Comparison of ENCODE assay signal across 8 cellular contexts in genomic region chr11:64284962-64285884, GRCh38. TPM values are rescaled to one million over a fixed set of nuclear protein-coding genes. Genes with fewer than 3 reads are reported as not detected.
DNase-seq lines count a peak whose midpoint lies in the region; ATAC-seq and TF ChIP-seq lines count a peak whose summit lies in the region.

Gene GPR137, plus strand, starts transcription at chr11:64285848. Its CDS starts 677 bp downstream, at chr11:64286525.

- peaks cover 10% of the 10 kb centered on the region; the same call in 1 of the 2 replicates for H3K79me2 ChIP-seq in Loucy (ENCODE audit: insufficient read depth, low read length)
- H3K79me2 ChIP-seq in osteoblast (ENCODE audit: insufficient read depth, low read length): peaks cover 35% of the 10 kb centered on the region

- TF ChIP-seq CTCF in Loucy (conservative IDR thresholded peaks at IDR 0.05; ENCODE audit: low read length) (no peak), osteoblast (IDR thresholded peaks at IDR 0.05; ENCODE audit: extremely low read depth, low read depth, low read length) (no peak), thoracic aorta (IDR thresholded peaks at IDR 0.05) (no peak)

- peaks cover 8% of the 10 kb centered on the region for H3K27me3 ChIP-seq in H7 (ENCODE audit: control insufficient read depth, insufficient read depth, low read length)
- H3K27me3 ChIP-seq in Loucy (ENCODE audit: insufficient read depth, low read length, poor library complexity, severe bottlenecking): no peaks in the 10 kb centered on the region
- peaks cover 5% of the 10 kb centered on the region for H3K27me3 ChIP-seq in osteoblast (ENCODE audit: insufficient read depth, low read length)
- H3K27me3 ChIP-seq in thoracic aorta (replicated peaks; ENCODE audit: insufficient read depth): no peaks in the 10 kb centered on the region

- H3K4me2 ChIP-seq in Loucy (ENCODE audit: low read depth, low read length, poor library complexity, severe bottlenecking) (peak within 1 kb of the TSS; percentile 96), osteoblast (ENCODE audit: insufficient read depth, low read length) (peak within 1 kb of the TSS; percentile 99)

- H3K9me3 Mint-ChIP-seq in activated naive CD4-positive, alpha-beta T cell treated with anti-CD3 and anti-CD28 coated beads, Interleukin-2, amount 50 U/mL, for 72 hours: no peaks in the 10 kb centered on the region

- H3K27ac Mint-ChIP-seq in activated naive CD4-positive, alpha-beta T cell treated with anti-CD3 and anti-CD28 coated beads, Interleukin-2, amount 50 U/mL, for 72 hours: peak within 1 kb of the TSS; percentile 88 to 96

- H4K20me1 ChIP-seq in Loucy (ENCODE audit: insufficient read depth, low read length, poor library complexity, severe bottlenecking): no peaks in the 10 kb centered on the region
- no peaks in the 10 kb centered on the region for H4K20me1 ChIP-seq in osteoblast (ENCODE audit: insufficient read depth, low read length)

- H3K9me3 ChIP-seq in Loucy (ENCODE audit: insufficient read depth, low read depth, low read length) (no peaks in the 10 kb centered on the region), osteoblast (ENCODE audit: low read depth, low read length) (no peaks in the 10 kb centered on the region), thoracic aorta (no peaks in the 10 kb centered on the region)

- H3K4me3 ChIP-seq in H7 (ENCODE audit: insufficient read depth, low read depth, low read length) (peak within 1 kb of the TSS; percentile 78), Loucy (ENCODE audit: low read length, poor library complexity, severe bottlenecking) (peak within 1 kb of the TSS; percentile 99), osteoblast (ENCODE audit: insufficient read depth, low read length) (peak within 1 kb of the TSS; percentile 83), thoracic aorta (peak within 1 kb of the TSS; percentile 92)

- H2AFZ ChIP-seq in Loucy (ENCODE audit: low read length): peak within 1 kb of the TSS; percentile 95
- H2AFZ ChIP-seq in osteoblast (ENCODE audit: low read length): peak within 1 kb of the TSS; percentile 96

- no peaks in the 10 kb centered on the region for H3K36me3 Mint-ChIP-seq in activated naive CD4-positive, alpha-beta T cell treated with anti-CD3 and anti-CD28 coated beads, Interleukin-2, amount 50 U/mL, for 72 hours

- no peaks in the 10 kb centered on the region for H3K9me2 ChIP-seq in Loucy (replicated peaks; ENCODE audit: low read depth, low read length)

- no peaks in the 10 kb centered on the region for H3F3A ChIP-seq in Loucy (ENCODE audit: low read depth)

- H3K9ac ChIP-seq in Loucy (ENCODE audit: low read depth, low read length, poor library complexity, severe bottlenecking): peak within 1 kb of the TSS; percentile 87

- peak; percentile 30 for DNase-seq in GF-D8 (lab: John Stamatoyannopoulos, UW)
- peak; percentile 100 for DNase-seq in H7
- DNase-seq in SKM-1 (lab: John Stamatoyannopoulos, UW; ENCODE audit: unreplicated experiment): peak; percentile 42
- DNase-seq in activated naive CD4-positive, alpha-beta T cell treated with anti-CD3 and anti-CD28 coated beads, Interleukin-2, amount 50 U/mL, for 72 hours (ENCODE audit: low spot score in 2 of 2): peak; percentile 92 to 99
- peak; percentile 72 for DNase-seq in glomerular visceral epithelial cell (ENCODE audit: extremely low spot score)
- DNase-seq in osteoblast (ENCODE audit: insufficient read length, low spot score, missing footprints): peak; percentile 99
- DNase-seq in thoracic aorta (ENCODE audit: low spot score): no peak

- H3K36me3 ChIP-seq in H7 (replicated peaks; ENCODE audit: control insufficient read depth, insufficient read depth, low read length) (no peaks in the 10 kb centered on the region), Loucy (ENCODE audit: insufficient read depth, low read length) (no peaks in the 10 kb centered on the region), osteoblast (ENCODE audit: insufficient read depth, low read length) (peaks cover 16% of the 10 kb centered on the region), thoracic aorta (peaks cover 6% of the 10 kb centered on the region)

- ATAC-seq in activated naive CD4-positive, alpha-beta T cell treated with anti-CD3 and anti-CD28 coated beads, Interleukin-2, amount 50 U/mL, for 72 hours: peak; percentile 69 to 71
- peak; percentile 64 for ATAC-seq in thoracic aorta (ENCODE audit: insufficient number of reproducible peaks, low FRiP score, low read depth)

- H3K27ac ChIP-seq in osteoblast (ENCODE audit: low read depth, low read length): peak within 1 kb of the TSS; percentile 91
- peak within 1 kb of the TSS; percentile 91 to 94 for H3K27ac ChIP-seq in thoracic aorta

- H3K4me1 ChIP-seq in Loucy (ENCODE audit: insufficient read depth, low read length, poor library complexity, severe bottlenecking): peaks cover 8% of the 10 kb centered on the region
- peaks cover 21% of the 10 kb centered on the region for H3K4me1 ChIP-seq in osteoblast (ENCODE audit: insufficient read depth, low read length)
- peaks cover 18 to 32% of the 10 kb centered on the region in 2 donors for H3K4me1 ChIP-seq in thoracic aorta (ENCODE audit: control insufficient read depth in 1 of 2, low read depth in 2 of 2)

RNA-seq across cellular contexts. Expression of gene GPR137, which starts in this region (rescaled TPM):
- 26.3 and 29.5 TPM in 2 replicates for total RNA-seq in H7 (2014; rRNA removed; shearing (Covaris generic))
- total RNA-seq in activated naive CD4-positive, alpha-beta T cell treated with anti-CD3 and anti-CD28 coated beads, Interleukin-2, amount 50 U/mL, for 72 hours: 10 to 100 TPM; 34.2 to 37.6 TPM
- total RNA-seq in osteoblast (13.3 and 18.5 TPM in 2 replicates), thoracic aorta (10 to 100 TPM in 1 of 2 donors, 1 to 10 TPM in 1; 8.7 to 19.0 TPM)
